19 cellular contexts compared by ENCODE assay signal in the genomic region with DNA sequence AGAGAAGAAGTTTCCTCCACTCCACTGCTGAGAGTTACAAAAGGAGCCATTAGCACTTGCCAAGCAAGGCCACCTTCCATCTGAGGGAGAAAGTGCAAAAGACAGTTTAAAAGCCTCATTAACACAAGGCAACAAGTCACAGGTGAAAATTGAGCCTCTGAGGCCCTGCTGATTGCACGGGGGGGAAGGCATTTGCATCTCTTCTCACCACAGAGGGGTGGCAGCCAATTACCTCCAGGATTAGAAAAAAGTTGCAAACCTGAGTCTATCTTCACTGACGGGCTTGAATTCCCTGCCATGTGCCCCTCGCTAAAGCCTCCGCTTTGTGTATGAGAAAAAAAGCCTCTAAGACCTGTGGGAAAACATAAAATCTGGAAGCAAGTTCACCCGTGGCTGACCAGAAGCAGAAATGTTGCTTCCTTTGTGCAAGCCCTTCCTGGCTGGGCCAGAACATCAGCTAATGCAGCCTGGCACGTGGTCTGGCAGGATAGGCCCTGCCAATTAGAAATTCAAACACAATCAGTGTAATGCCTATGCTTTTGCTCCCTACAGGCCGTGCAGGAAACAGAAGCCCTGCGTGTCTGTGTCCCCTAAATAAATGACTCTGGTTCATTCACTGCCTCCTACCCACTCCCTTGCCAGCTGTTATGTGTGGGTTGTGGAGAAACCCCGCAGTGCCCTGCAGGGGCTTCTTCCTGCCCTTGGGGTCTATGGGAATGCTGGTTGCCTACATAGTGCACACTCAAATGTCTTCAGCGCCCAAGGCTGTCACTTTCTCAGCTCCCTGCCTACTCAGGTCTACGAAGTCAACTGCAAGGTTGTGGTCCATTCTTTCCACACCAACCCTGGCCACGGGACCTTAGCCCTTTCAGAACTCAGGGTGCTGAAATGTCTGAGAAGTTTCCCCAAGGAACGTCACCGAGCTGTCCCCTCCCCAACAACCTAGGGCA.
"Had no signal": no experiment of that assay in that cellular context is flagged by ENCODE, and none has a peak within 500 bp of the region (broad histone marks: within the 10 kb centered on the region; RNA-seq: fewer than 3 reads in every experiment).

No MANE protein-coding gene starts in this region.

- H3K4me1 ChIP-seq: foreskin keratinocyte, right atrium auricular region, tibial artery, uterus had no signal

- H3K9me3 ChIP-seq: uterus had no signal

- H3K4me3 Mint-ChIP-seq: activated CD4-positive, alpha-beta T cell treated with anti-CD3 and anti-CD28 coated beads, Interleukin-2, amount 10 ng/mL, durations not matched to agents 7 days and 5 days; activated naive CD8-positive, alpha-beta T cell treated with anti-CD3 and anti-CD28 coated beads, Interleukin-2, amount 10 ng/mL, durations not matched to agents 7 days and 5 days; activated T-helper 1 cell treated with anti-CD3 and anti-CD28 coated beads, Interleukin-12 subunit alpha, Interleukin-12 subunit beta, Interleukin-2, Interleukin-4 antibody, amounts not matched to agents 30 ng/mL and 10 ng/mL and 1 ng/mL, durations not matched to agents 14 hours and 24 hours and 36 hours; central memory CD8-positive, alpha-beta T cell; naive thymus-derived CD8-positive, alpha-beta T cell; stimulated activated memory B cell treated with anti-CD40 and anti-IgM and Interleukin-4, amounts not matched to agents 10 μg/mL and 1 μg/mL and 100 μg/mL, for 72 hours; T-helper 2 cell treated with Interferon-gamma antibody and Interleukin-4, amounts not matched to agents 5 μg/mL and 100 μg/mL, for 36 hours had no signal

- H3K4me1 Mint-ChIP-seq: activated CD4-positive, alpha-beta T cell treated with anti-CD3 and anti-CD28 coated beads, Interleukin-2, amount 10 ng/mL, durations not matched to agents 7 days and 5 days; activated naive CD8-positive, alpha-beta T cell treated with anti-CD3 and anti-CD28 coated beads, Interleukin-2, amount 10 ng/mL, durations not matched to agents 7 days and 5 days; central memory CD8-positive, alpha-beta T cell; naive thymus-derived CD8-positive, alpha-beta T cell; stimulated activated memory B cell treated with anti-CD40 and anti-IgM and Interleukin-4, amounts not matched to agents 10 μg/mL and 1 μg/mL and 100 μg/mL, for 72 hours had no signal

- H3K27ac ChIP-seq: brain microvascular endothelial cell, foreskin keratinocyte, right atrium auricular region, tibial artery, uterus had no signal

- DNase-seq: activated CD4-positive, alpha-beta T cell treated with anti-CD3 and anti-CD28 coated beads, Interleukin-2, amount 10 ng/mL, durations not matched to agents 7 days and 5 days; activated CD4-positive, CD25-positive, alpha-beta regulatory T cell; activated CD8-positive, alpha-beta memory T cell treated with anti-CD3 and anti-CD28 coated beads for 24 hours; activated naive CD8-positive, alpha-beta T cell treated with anti-CD3 and anti-CD28 coated beads, Interleukin-2, amount 10 ng/mL, durations not matched to agents 7 days and 5 days; brain microvascular endothelial cell; effector CD8-positive, alpha-beta T cell; foreskin keratinocyte; glutamatergic neuron; left colon; naive thymus-derived CD8-positive, alpha-beta T cell; stimulated activated CD4-positive, alpha-beta T cell treated with anti-CD3 and anti-CD28 coated beads, Interleukin-2, amount 100 ng/mL, for 48 hours; tibial artery; uterus had no signal

- H3K27me3 ChIP-seq: brain microvascular endothelial cell, foreskin keratinocyte, right atrium auricular region, uterus had no signal

- H3K36me3 Mint-ChIP-seq: activated naive CD8-positive, alpha-beta T cell treated with anti-CD3 and anti-CD28 coated beads, Interleukin-2, amount 10 ng/mL, durations not matched to agents 7 days and 5 days; stimulated activated memory B cell treated with anti-CD40 and anti-IgM and Interleukin-4, amounts not matched to agents 10 μg/mL and 1 μg/mL and 100 μg/mL, for 72 hours had no signal

- H3K27me3 Mint-ChIP-seq: activated CD4-positive, alpha-beta T cell treated with anti-CD3 and anti-CD28 coated beads, Interleukin-2, amount 10 ng/mL, durations not matched to agents 7 days and 5 days; stimulated activated memory B cell treated with anti-CD40 and anti-IgM and Interleukin-4, amounts not matched to agents 10 μg/mL and 1 μg/mL and 100 μg/mL, for 72 hours had no signal

- H3K4me3 ChIP-seq: right atrium auricular region, tibial artery, uterus had no signal

- ATAC-seq: foreskin keratinocyte; left colon; naive thymus-derived CD8-positive, alpha-beta T cell; stimulated activated memory B cell treated with anti-CD40 and anti-IgM and Interleukin-4, amounts not matched to agents 10 μg/mL and 1 μg/mL and 100 μg/mL, for 72 hours had no signal

- H3K27ac Mint-ChIP-seq: activated CD4-positive, alpha-beta T cell treated with anti-CD3 and anti-CD28 coated beads, Interleukin-2, amount 10 ng/mL, durations not matched to agents 7 days and 5 days; activated naive CD8-positive, alpha-beta T cell treated with anti-CD3 and anti-CD28 coated beads, Interleukin-2, amount 10 ng/mL, durations not matched to agents 7 days and 5 days; activated T-helper 1 cell treated with anti-CD3 and anti-CD28 coated beads, Interleukin-12 subunit alpha, Interleukin-12 subunit beta, Interleukin-2, Interleukin-4 antibody, amounts not matched to agents 30 ng/mL and 10 ng/mL and 1 ng/mL, durations not matched to agents 14 hours and 24 hours and 36 hours; naive thymus-derived CD8-positive, alpha-beta T cell; progenitor cell of endocrine pancreas; stimulated activated memory B cell treated with anti-CD40 and anti-IgM and Interleukin-4, amounts not matched to agents 10 μg/mL and 1 μg/mL and 100 μg/mL, for 72 hours; T-helper 2 cell treated with Interferon-gamma antibody and Interleukin-4, amounts not matched to agents 5 μg/mL and 100 μg/mL, for 36 hours had no signal

- H3K36me3 ChIP-seq: brain microvascular endothelial cell, right atrium auricular region, tibial artery, uterus had no signal

- H3K9me3 Mint-ChIP-seq: activated CD4-positive, alpha-beta T cell treated with anti-CD3 and anti-CD28 coated beads, Interleukin-2, amount 10 ng/mL, durations not matched to agents 7 days and 5 days; activated naive CD8-positive, alpha-beta T cell treated with anti-CD3 and anti-CD28 coated beads, Interleukin-2, amount 10 ng/mL, durations not matched to agents 7 days and 5 days; activated T-helper 1 cell treated with anti-CD3 and anti-CD28 coated beads, Interleukin-12 subunit alpha, Interleukin-12 subunit beta, Interleukin-2, Interleukin-4 antibody, amounts not matched to agents 30 ng/mL and 10 ng/mL and 1 ng/mL, durations not matched to agents 14 hours and 24 hours and 36 hours; central memory CD8-positive, alpha-beta T cell; T-helper 2 cell treated with Interferon-gamma antibody and Interleukin-4, amounts not matched to agents 5 μg/mL and 100 μg/mL, for 36 hours had no signal
